1 cellular context compared by ENCODE assay signal in genomic region chr4:109728385-109728784, GRCh38.
TF ChIP-seq lines count a peak whose summit lies in the region.

No MANE protein-coding gene starts in this region.

TF ChIP-seq in HepG2, 621 proteins besides CTCF, POLR2A, EP300 and RAD21:
- TF ChIP-seq ZBTB40 (IDR thresholded peaks at IDR 0.05) (no peak), ZBTB40 (CRISPR knock-in tag; IDR thresholded peaks at IDR 0.05) (no peak), ZBTB25 (CRISPR knock-in tag; IDR thresholded peaks at IDR 0.05) (0 out of 2 replicates have a peak, but pooled peaks have one; percentile 26), BORCS8-MEF2B (CRISPR knock-in tag; IDR thresholded peaks at IDR 0.05) (no peak), ASH2L (IDR thresholded peaks at IDR 0.05; ENCODE audit: insufficient read length, low read depth, low read length) (no peak), MAX (IDR thresholded peaks at IDR 0.05) (peak; percentile 8; the same call in 1 of the 2 replicates), PHF20 (CRISPR knock-in tag; IDR thresholded peaks at IDR 0.05) (no peak), HBP1 (CRISPR knock-in tag; IDR thresholded peaks at IDR 0.05; ENCODE audit: low read depth) (no peak), ZNF382 (CRISPR knock-in tag; IDR thresholded peaks at IDR 0.05; ENCODE audit: borderline replicate concordance) (no peak)
